ENCODE assay signal across 15 cellular contexts in genomic region chr3:105119801-105120340, GRCh38.
"Had no signal": no experiment of that assay in that cellular context is flagged by ENCODE, and none has a peak within 500 bp of the region (broad histone marks: within the 10 kb centered on the region; RNA-seq: fewer than 3 reads in every experiment).

No MANE protein-coding gene starts in this region.

- H3K4me3 ChIP-seq: cardiac muscle cell, neural progenitor cell, ovary, stomach, testis, upper lobe of left lung had no signal

- H3K9ac ChIP-seq: neural progenitor cell had no signal

- H3K27ac ChIP-seq: cardiac muscle cell, neural progenitor cell, ovary, stomach, testis, upper lobe of left lung had no signal

- ATAC-seq: activated naive CD8-positive, alpha-beta T cell treated with anti-CD3 and anti-CD28 coated beads, Interleukin-2, amount 50 U/mL, for 24 hours; activated T-helper 17 cell treated with anti-CD3 and anti-CD28 coated beads, Interleukin-2, amount 50 U/mL, for 72 hours; left lobe of liver had no signal

- DNase-seq: activated CD4-positive, CD25-positive, alpha-beta regulatory T cell treated with anti-CD3 and anti-CD28 coated beads, Interleukin-2, amount 50 U/mL, for 72 hours; activated naive CD4-positive, alpha-beta T cell treated with Interleukin-2 at 50 U/mL for 16 hours; activated naive CD8-positive, alpha-beta T cell treated with anti-CD3 and anti-CD28 coated beads, Interleukin-2, amount 50 U/mL, for 24 hours; erythroblast; islet precursor cell; naive B cell; ovary; stimulated activated CD4-positive, alpha-beta T cell treated with anti-CD3 and anti-CD28 coated beads, Interleukin-2, amount 100 ng/mL, for 24 hours; stomach; testis; upper lobe of left lung had no signal

- H2AFZ ChIP-seq: neural progenitor cell had no signal

- H3K36me3 Mint-ChIP-seq: naive B cell, neural progenitor cell had no signal

- H3K9me3 Mint-ChIP-seq: activated naive CD8-positive, alpha-beta T cell treated with anti-CD3 and anti-CD28 coated beads, Interleukin-2, amount 50 U/mL, for 24 hours; neural progenitor cell had no signal

- H3K27me3 ChIP-seq: cardiac muscle cell, neural progenitor cell, ovary, stomach, testis, upper lobe of left lung had no signal

- H3K4me2 ChIP-seq: neural progenitor cell had no signal

- H3K27ac Mint-ChIP-seq: activated naive CD8-positive, alpha-beta T cell treated with anti-CD3 and anti-CD28 coated beads, Interleukin-2, amount 50 U/mL, for 24 hours; activated T-helper 17 cell treated with anti-CD3 and anti-CD28 coated beads, Interleukin-2, amount 50 U/mL, for 72 hours; naive B cell; neural progenitor cell had no signal

- H3K9me3 ChIP-seq: ovary, stomach, testis, upper lobe of left lung had no signal

- H3K36me3 ChIP-seq: cardiac muscle cell, neural progenitor cell, ovary, stomach, upper lobe of left lung had no signal

- H3K4me1 ChIP-seq: neural progenitor cell, stomach, testis, upper lobe of left lung had no signal
